In genomic region chr3:59381282-59381681, GRCh38 we compare ENCODE assay signal across 19 cellular contexts.
DNase-seq lines count a peak whose midpoint lies in the region; ATAC-seq, FAIRE-seq and TF ChIP-seq lines count a peak whose summit lies in the region.
"Had no signal": no experiment of that assay in that cellular context is flagged by ENCODE, and none has a peak within 500 bp of the region (broad histone marks: within the 10 kb centered on the region; RNA-seq: fewer than 3 reads in every experiment).

No MANE protein-coding gene starts in this region.

- no peak overlapping the region for H3K27ac ChIP-seq in prostate gland
- H3K27ac ChIP-seq: dorsolateral prefrontal cortex had no signal

- no peak for TF ChIP-seq POLR2A in GM12891 (IDR thresholded peaks at IDR 0.05; ENCODE audit: low read depth, low read length)
- TF ChIP-seq POLR2A in prostate gland (IDR thresholded peaks at IDR 0.05), result no peak

- intact Hi-C loops in prostate gland (cut with DNase I), result no loop called here

- H3K4me1 ChIP-seq in prostate gland (replicated peaks), result no peaks in the 10 kb centered on the region
- H3K4me1 ChIP-seq: HAP-1 had no signal

- no peaks in the 10 kb centered on the region for H3K27me3 ChIP-seq in prostate gland (replicated peaks; ENCODE audit: insufficient read depth)
- H3K27me3 ChIP-seq: dorsolateral prefrontal cortex had no signal

- WGBS in prostate gland, result 98% methylated on average over 2 of the region's 2 CpGs

- ATAC-seq in GM19023 (IDR thresholded peaks at IDR 0.05; ENCODE audit: unreplicated experiment), result peak; percentile 54
- peak; percentile 32 for ATAC-seq in GM21825 (IDR thresholded peaks at IDR 0.05; ENCODE audit: unreplicated experiment)
- ATAC-seq in HG03280 (IDR thresholded peaks at IDR 0.05; ENCODE audit: unreplicated experiment), result peak; percentile 51
- ATAC-seq: activated naive CD8-positive, alpha-beta T cell treated with anti-CD3 and anti-CD28 coated beads, Interleukin-2, amount 50 U/mL, for 24 hours; sciatic nerve had no signal

- H3K9me3 ChIP-seq in prostate gland, result no peaks in the 10 kb centered on the region
- H3K9me3 ChIP-seq: HAP-1 had no signal

- DNase-seq in GM12891 (ENCODE audit: insufficient read length, low spot score) (no peak), NCI-H345 treated with DMSO at 0.1 percent for 48 hours (lab: John Stamatoyannopoulos, UW; ENCODE audit: unreplicated experiment) (no peak), prostate gland (ENCODE audit: low spot score) (no peak), DMS153 treated with DMSO at 0.1 percent for 48 hours (lab: John Stamatoyannopoulos, UW; ENCODE audit: unreplicated experiment) (no peak), RKO (ENCODE audit: low spot score) (no peak)
- DNase-seq: activated CD4-positive, alpha-beta T cell treated with anti-CD3 and anti-CD28 coated beads, Interleukin-2, amount 50 U/mL, for 1 hour; activated naive CD8-positive, alpha-beta T cell treated with anti-CD3 and anti-CD28 coated beads, Interleukin-2, amount 50 U/mL, for 24 hours; dorsolateral prefrontal cortex; foreskin fibroblast; naive B cell; NCI-H187; trophoblast cell had no signal

- H3K4me3 ChIP-seq in prostate gland, result no peak overlapping the region
- H3K4me3 ChIP-seq: dorsolateral prefrontal cortex, HAP-1 had no signal

- H3K36me3 ChIP-seq in prostate gland, result no peaks in the 10 kb centered on the region
- H3K36me3 ChIP-seq: HAP-1 had no signal

- FAIRE-seq in GM12891 (lab: Jason Lieb, UNC), result peak; percentile 84
- FAIRE-seq: G401.6, keratinocyte had no signal

- TF ChIP-seq CTCF in prostate gland (IDR thresholded peaks at IDR 0.05), result no peak

TF ChIP-seq in GM12891, 5 proteins besides CTCF, POLR2A, EP300 and RAD21:
- no peak for TF ChIP-seq POLR2AphosphoS5 (IDR thresholded peaks at IDR 0.05; ENCODE audit: low read depth, low read length)
- peak; percentile 63 for TF ChIP-seq SPI1 (IDR thresholded peaks at IDR 0.05; ENCODE audit: low read depth, low read length)
- no peak for TF ChIP-seq TAF1 (IDR thresholded peaks at IDR 0.05; ENCODE audit: low read depth, low read length)
